8 cellular contexts compared by ENCODE assay signal in genomic region chr19:5170329-5170745, GRCh38.
DNase-seq lines count a peak whose midpoint lies in the region; ATAC-seq and TF ChIP-seq lines count a peak whose summit lies in the region.

No MANE protein-coding gene starts in this region.

- H3K4me3 Mint-ChIP-seq in natural killer cell treated with Interleukin-12 subunit alpha and Interleukin-12 subunit beta and Interleukin-15 and Interleukin-18, amount 100 ng/mL, for 72 hours = no peak overlapping the region

- TF ChIP-seq CTCF in SU-DHL-6 (IDR thresholded peaks at IDR 0.05; ENCODE audit: insufficient read depth, low read length, poor library complexity, severe bottlenecking) = peak; percentile 60
- TF ChIP-seq CTCF in adrenal gland (IDR thresholded peaks at IDR 0.05) = peak in 4 of 6 experiments; percentile 39 to 55 (median 44)

- no peaks in the 10 kb centered on the region for H3K9me3 Mint-ChIP-seq in natural killer cell treated with Interleukin-12 subunit alpha and Interleukin-12 subunit beta and Interleukin-15 and Interleukin-18, amount 100 ng/mL, for 72 hours

- no peaks in the 10 kb centered on the region for H4K20me1 ChIP-seq in SU-DHL-6 (ENCODE audit: low read depth, low read length)

- ATAC-seq in natural killer cell treated with Interleukin-12 subunit alpha and Interleukin-12 subunit beta and Interleukin-15 and Interleukin-18, amount 100 ng/mL, for 72 hours = peak; percentile 67 to 68
- ATAC-seq in GM18868 (IDR thresholded peaks at IDR 0.05; ENCODE audit: unreplicated experiment) (no peak), HG03439 (IDR thresholded peaks at IDR 0.05; ENCODE audit: unreplicated experiment) (no peak), Right ventricle myocardium superior (ENCODE audit: poor library complexity) (no peak)

- intact Hi-C loops in adrenal gland (cut with DNase I) = no loop called here
- intact Hi-C loops in Right ventricle myocardium superior (cut with DNase I) = no loop called here

- H3K79me2 ChIP-seq in SU-DHL-6 (ENCODE audit: insufficient read depth, low read length) = no peaks in the 10 kb centered on the region

- H3K27ac Mint-ChIP-seq in natural killer cell treated with Interleukin-12 subunit alpha and Interleukin-12 subunit beta and Interleukin-15 and Interleukin-18, amount 100 ng/mL, for 72 hours = no peak overlapping the region

- H3K27ac ChIP-seq in SU-DHL-6 (ENCODE audit: low read depth, low read length) = no peak overlapping the region
- H3K27ac ChIP-seq in adrenal gland = no peak overlapping the region

- H2AFZ ChIP-seq in SU-DHL-6 (ENCODE audit: low read depth, low read length, severe bottlenecking) = no peak overlapping the region

- H3K27me3 Mint-ChIP-seq in natural killer cell treated with Interleukin-12 subunit alpha and Interleukin-12 subunit beta and Interleukin-15 and Interleukin-18, amount 100 ng/mL, for 72 hours = peaks cover 10 to 19% of the 10 kb centered on the region in 2 donors

- H3F3A ChIP-seq in SU-DHL-6 (ENCODE audit: insufficient read depth) = no peaks in the 10 kb centered on the region

- H3K36me3 ChIP-seq in SU-DHL-6 (ENCODE audit: low read length) (no peaks in the 10 kb centered on the region), adrenal gland (replicated peaks in 1 of 2) (no peaks in the 10 kb centered on the region)

- H3K4me3 ChIP-seq in SU-DHL-6 (ENCODE audit: insufficient read depth, low read length, poor library complexity, severe bottlenecking) = no peak overlapping the region
- no peak overlapping the region for H3K4me3 ChIP-seq in adrenal gland

- H3K9ac ChIP-seq in SU-DHL-6 (ENCODE audit: low read length) = no peak overlapping the region

- DNase-seq in GM03348 (ENCODE audit: low spot score) = peak; percentile 3
- DNase-seq in adrenal gland = peak in 2 of 7 donors; percentile 33 to 58
- DNase-seq in natural killer cell treated with Interleukin-12 subunit alpha and Interleukin-12 subunit beta and Interleukin-15 and Interleukin-18, amount 100 ng/mL, for 72 hours (ENCODE audit: low spot score) = no peak
- no peak for DNase-seq in HPDE6-E6E7 (ENCODE audit: extremely low spot score)
- DNase-seq in Right ventricle myocardium superior = no peak

- H3K4me1 ChIP-seq in adrenal gland (replicated peaks in 1 of 2) = no peaks in the 10 kb centered on the region

- peaks cover 0 to 4% of the 10 kb centered on the region in 2 donors for H3K4me1 Mint-ChIP-seq in natural killer cell treated with Interleukin-12 subunit alpha and Interleukin-12 subunit beta and Interleukin-15 and Interleukin-18, amount 100 ng/mL, for 72 hours (ENCODE audit: low read depth in 2 of 2)

- no peaks in the 10 kb centered on the region for H3K9me2 ChIP-seq in SU-DHL-6 (replicated peaks; ENCODE audit: insufficient read depth, low read length)

- H3K36me3 Mint-ChIP-seq in natural killer cell treated with Interleukin-12 subunit alpha and Interleukin-12 subunit beta and Interleukin-15 and Interleukin-18, amount 100 ng/mL, for 72 hours = no peaks in the 10 kb centered on the region

- no peak overlapping the region for H3K4me2 ChIP-seq in SU-DHL-6 (ENCODE audit: low read depth, low read length, poor library complexity, severe bottlenecking)

- no peak for TF ChIP-seq POLR2A in adrenal gland (IDR thresholded peaks at IDR 0.05)

- WGBS in adrenal gland, 4 donors = 59 to 66% (median 62%) methylated on average over 4 of the region's 4 CpGs

- H3K27me3 ChIP-seq in SU-DHL-6 (ENCODE audit: low read length) (no peaks in the 10 kb centered on the region), adrenal gland (no peaks in the 10 kb centered on the region)

- H3K9me3 ChIP-seq in SU-DHL-6 (ENCODE audit: insufficient read depth, low read length) = no peaks in the 10 kb centered on the region
- no peaks in the 10 kb centered on the region for H3K9me3 ChIP-seq in adrenal gland (replicated peaks in 1 of 3)

Comparison
In these comparisons a context has a peak if more than half of its experiments do, and no peak if none do; other contexts are left out.
1. ATAC-seq: peak in natural killer cell treated with Interleukin-12 subunit alpha and Interleukin-12 subunit beta and Interleukin-15 and Interleukin-18, amount 100 ng/mL, for 72 hours (2 of 2); none in GM18868 (single experiment), HG03439 (single experiment) and Right ventricle myocardium superior (single experiment).